Comparison of ENCODE assay signal across 14 cellular contexts in genomic region chr6:169501777-169502313, GRCh38.
DNase-seq lines count a peak whose midpoint lies in the region; ATAC-seq and TF ChIP-seq lines count a peak whose summit lies in the region.
"Had no signal": no experiment of that assay in that cellular context is flagged by ENCODE, and none has a peak within 500 bp of the region (broad histone marks: within the 10 kb centered on the region; RNA-seq: fewer than 3 reads in every experiment).

No MANE protein-coding gene starts in this region.

- H3K27me3 Mint-ChIP-seq in GM23338 (ENCODE audit: insufficient read depth, low read depth, poor library complexity) (peaks cover 3% of the 10 kb centered on the region), WTC11 (ENCODE audit: low read depth) (no peaks in the 10 kb centered on the region; the same call in 1 of the 2 replicates)
- H3K27me3 Mint-ChIP-seq: B cell had no signal

- H3K9me3 Mint-ChIP-seq in GM23338 = no peaks in the 10 kb centered on the region
- H3K9me3 Mint-ChIP-seq in WTC11 = peaks cover 4% of the 10 kb centered on the region; the same call in 1 of the 2 replicates
- H3K9me3 Mint-ChIP-seq: CD8-positive, alpha-beta T cell had no signal

- H2AFZ ChIP-seq in GM23338 (no peak overlapping the region), osteoblast (ENCODE audit: low read length) (no peak overlapping the region)

- ATAC-seq in GM23338 = peak; percentile 45; the same call in 2 of the 3 replicates
- peak; percentile 46 for ATAC-seq in WTC11
- ATAC-seq in upper lobe of right lung = peak; percentile 39
- no peak for ATAC-seq in HG02588 (IDR thresholded peaks at IDR 0.05; ENCODE audit: unreplicated experiment)
- ATAC-seq: CD8-positive, alpha-beta T cell had no signal

- H3K4me2 ChIP-seq in GM23338 (no peak overlapping the region), osteoblast (ENCODE audit: insufficient read depth, low read length) (no peak overlapping the region)
- H3K4me2 ChIP-seq: BLaER1 treated with 17β-estradiol and CSF1 and Interleukin-3, amounts not matched to agents 10 nM and 100 nM had no signal

- no peaks in the 10 kb centered on the region for H3F3A ChIP-seq in GM23338 (replicated peaks; ENCODE audit: low read depth)

- H3K36me3 Mint-ChIP-seq in GM23338 (ENCODE audit: low read depth) (peaks cover 11% of the 10 kb centered on the region; the same call in 2 of the 3 replicates), WTC11 (no peaks in the 10 kb centered on the region)

- no peaks in the 10 kb centered on the region for H3K9me3 ChIP-seq in osteoblast (ENCODE audit: low read depth, low read length)
- H3K9me3 ChIP-seq in upper lobe of right lung = no peaks in the 10 kb centered on the region
- H3K9me3 ChIP-seq: HAP-1 had no signal

- H3K27ac Mint-ChIP-seq in GM23338 = no peak overlapping the region
- no peak overlapping the region for H3K27ac Mint-ChIP-seq in WTC11
- H3K27ac Mint-ChIP-seq: B cell; CD8-positive, alpha-beta T cell had no signal

- H3K36me3 ChIP-seq in GM23338 (ENCODE audit: insufficient read depth) (no peaks in the 10 kb centered on the region), osteoblast (ENCODE audit: insufficient read depth, low read length) (no peaks in the 10 kb centered on the region), upper lobe of right lung (no peaks in the 10 kb centered on the region)
- H3K36me3 ChIP-seq: HAP-1 had no signal

- DNase-seq in GM23338 (ENCODE audit: low spot score) (no peak), WTC11 (ENCODE audit: low spot score) (no peak), osteoblast (ENCODE audit: insufficient read length, low spot score, missing footprints) (peak; percentile 31), upper lobe of right lung (no peak), hypothalamus (lab: John Stamatoyannopoulos, UW) (no peak)
- DNase-seq: Calu3; CD8-positive, alpha-beta T cell; DMS79 treated with DMSO at 0.1 percent for 48 hours; GF-D8 had no signal

- intact Hi-C loops in upper lobe of right lung (cut with DNase I) = no loop called here

- H3K9me2 ChIP-seq in GM23338 (ENCODE audit: insufficient read depth) = no peaks in the 10 kb centered on the region

- H4K20me1 ChIP-seq in GM23338 (replicated peaks; ENCODE audit: insufficient read depth) (no peaks in the 10 kb centered on the region), osteoblast (ENCODE audit: insufficient read depth, low read length) (no peaks in the 10 kb centered on the region)
- H4K20me1 ChIP-seq: BLaER1 treated with 17β-estradiol and CSF1 and Interleukin-3, amounts not matched to agents 10 nM and 100 nM had no signal

- H3K4me3 ChIP-seq in GM23338 (no peak overlapping the region), osteoblast (ENCODE audit: insufficient read depth, low read length) (no peak overlapping the region), upper lobe of right lung (no peak overlapping the region)
- H3K4me3 ChIP-seq: BLaER1 treated with 17β-estradiol and CSF1 and Interleukin-3, amounts not matched to agents 10 nM and 100 nM; HAP-1 had no signal

- H3K4me1 Mint-ChIP-seq in GM23338 = no peaks in the 10 kb centered on the region
- peaks cover 8% of the 10 kb centered on the region for H3K4me1 Mint-ChIP-seq in WTC11
- H3K4me1 Mint-ChIP-seq: B cell had no signal

- H3K79me2 ChIP-seq in GM23338 (replicated peaks; ENCODE audit: insufficient read depth) = no peaks in the 10 kb centered on the region
- no peaks in the 10 kb centered on the region for H3K79me2 ChIP-seq in osteoblast (ENCODE audit: insufficient read depth, low read length)

- H3K4me3 Mint-ChIP-seq in GM23338 (no peak overlapping the region), WTC11 (no peak overlapping the region)
- H3K4me3 Mint-ChIP-seq: B cell; CD8-positive, alpha-beta T cell had no signal

- POLR2A ChIA-PET in WTC11 (lab: Charles Lee) = no interaction called here

- CTCF ChIA-PET in WTC11 (lab: Charles Lee) = no interaction called here

- H3K27ac ChIP-seq in GM23338 (ENCODE audit: low read depth) = no peak overlapping the region
- no peak overlapping the region for H3K27ac ChIP-seq in osteoblast (ENCODE audit: low read depth, low read length)
- no peak overlapping the region for H3K27ac ChIP-seq in upper lobe of right lung
- H3K27ac ChIP-seq: BLaER1 treated with 17β-estradiol and CSF1 and Interleukin-3, amounts not matched to agents 10 nM and 100 nM; HL-60 had no signal

- no peaks in the 10 kb centered on the region for H3K27me3 ChIP-seq in GM23338 (ENCODE audit: insufficient read depth)
- no peaks in the 10 kb centered on the region for H3K27me3 ChIP-seq in osteoblast (ENCODE audit: insufficient read depth, low read length)
- no peaks in the 10 kb centered on the region for H3K27me3 ChIP-seq in upper lobe of right lung
- H3K27me3 ChIP-seq: BLaER1 treated with 17β-estradiol and CSF1 and Interleukin-3, amounts not matched to agents 10 nM and 100 nM had no signal

- H3K4me1 ChIP-seq in GM23338 (ENCODE audit: insufficient read depth) (no peaks in the 10 kb centered on the region), osteoblast (ENCODE audit: insufficient read depth, low read length) (peaks cover 6% of the 10 kb centered on the region), upper lobe of right lung (no peaks in the 10 kb centered on the region)
- H3K4me1 ChIP-seq: BLaER1 treated with 17β-estradiol and CSF1 and Interleukin-3, amounts not matched to agents 10 nM and 100 nM had no signal

- no peak for TF ChIP-seq CTCF in GM23338 (conservative IDR thresholded peaks at IDR 0.05; ENCODE audit: low read depth in 2 of 2)
- no peak for TF ChIP-seq CTCF in WTC11 (IDR thresholded peaks at IDR 0.05)
- no peak for TF ChIP-seq CTCF in osteoblast (IDR thresholded peaks at IDR 0.05; ENCODE audit: extremely low read depth, low read depth, low read length)
- TF ChIP-seq CTCF in upper lobe of right lung (IDR thresholded peaks at IDR 0.05) = no peak

TF ChIP-seq in GM23338, 12 proteins besides CTCF, POLR2A, EP300 and RAD21:
- TF ChIP-seq ZNF331 (CRISPR knock-in tag; IDR thresholded peaks at IDR 0.05; ENCODE audit: low read depth) (no peak), POLR2AphosphoS5 (IDR thresholded peaks at IDR 0.05; ENCODE audit: low read depth) (no peak), NANOG (IDR thresholded peaks at IDR 0.05; ENCODE audit: borderline replicate concordance) (no peak), REST (IDR thresholded peaks at IDR 0.05; ENCODE audit: unreplicated experiment) (no peak), EZH2phosphoT487 (IDR thresholded peaks at IDR 0.05; ENCODE audit: unreplicated experiment) (no peak)

TF ChIP-seq in WTC11, 78 proteins besides CTCF, POLR2A, EP300 and RAD21:
- TF ChIP-seq SP1 (CRISPR knock-in tag; conservative IDR thresholded peaks at IDR 0.05) = no peak
- TF ChIP-seq PRDM15 (CRISPR knock-in tag; IDR thresholded peaks at IDR 0.05) = peak; percentile 91
- TF ChIP-seq ETV6 (CRISPR knock-in tag; IDR thresholded peaks at IDR 0.05) = no peak
